ENCODE assay signal across 17 cellular contexts in the genomic region with DNA sequence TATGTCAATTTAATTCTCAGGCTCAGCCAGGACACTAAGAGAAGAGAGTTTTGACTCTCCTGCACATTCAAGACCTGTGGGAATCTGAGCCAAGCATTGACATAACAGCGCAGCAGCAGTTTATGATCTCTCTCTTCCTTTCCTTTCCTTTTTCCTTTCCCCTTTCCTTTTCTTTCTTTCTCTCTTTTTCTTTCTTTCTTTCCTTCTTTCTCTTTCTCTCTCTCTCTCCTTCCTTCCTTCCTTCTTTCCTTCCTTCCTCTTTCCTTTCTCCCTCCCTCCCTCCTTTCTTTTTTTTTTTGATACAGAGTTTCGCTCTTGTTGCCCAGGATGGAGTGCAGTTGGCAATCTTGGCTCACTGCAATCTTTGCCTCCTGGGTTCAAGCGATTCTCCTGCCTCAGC. TPM values are rescaled to one million over a fixed set of nuclear protein-coding genes. Genes with fewer than 3 reads are reported as not detected.
DNase-seq lines count a peak whose midpoint lies in the region; ATAC-seq and TF ChIP-seq lines count a peak whose summit lies in the region.
"Had no signal": no experiment of that assay in that cellular context is flagged by ENCODE, and none has a peak within 500 bp of the region (broad histone marks: within the 10 kb centered on the region; RNA-seq: fewer than 3 reads in every experiment).

No MANE protein-coding gene starts in this region.

- no peak overlapping the region for H3K18ac ChIP-seq in H9 (ENCODE audit: insufficient read length, low read depth, low read length)

- no peak overlapping the region for H3K4ac ChIP-seq in H9 (ENCODE audit: low read depth, low read length)

- H3K4me1 ChIP-seq in Caco-2 = peaks cover 27% of the 10 kb centered on the region
- H3K4me1 ChIP-seq in RWPE2 (ENCODE audit: insufficient read depth, poor library complexity, severe bottlenecking) = peaks cover 34% of the 10 kb centered on the region
- H3K4me1 ChIP-seq in esophagus (ENCODE audit: control insufficient read depth in 2 of 2, insufficient read depth in 2 of 2, low read length in 1 of 2) = no peaks in the 10 kb centered on the region
- no peaks in the 10 kb centered on the region for H3K4me1 ChIP-seq in H9 (ENCODE audit: insufficient read depth, low read length)

- H3K27ac ChIP-seq in RWPE2 (ENCODE audit: poor library complexity, severe bottlenecking) (peak overlapping the region; percentile 94), esophagus (ENCODE audit: low read depth in 2 of 2, low read length in 1 of 2) (peak overlapping the region; percentile 30 to 80), WERI-Rb-1 (no peak overlapping the region), H9 (ENCODE audit: insufficient read length, low read depth, low read length) (no peak overlapping the region)

- H3K4me3 Mint-ChIP-seq in Caco-2 (ENCODE audit: unreplicated experiment) (peak overlapping the region; percentile 38), osteocyte (ENCODE audit: unreplicated experiment) (no peak overlapping the region), H9 (no peak overlapping the region)
- H3K4me3 Mint-ChIP-seq: activated CD8-positive, alpha-beta memory T cell treated with anti-CD3 and anti-CD28 coated beads, Interleukin-2, amount 10 ng/mL, durations not matched to agents 7 days and 5 days; activated naive CD4-positive, alpha-beta T cell treated with anti-CD3 and anti-CD28 coated beads, Interleukin-2, amount 10 ng/mL, durations not matched to agents 7 days and 5 days; T-cell had no signal

- BruUV-seq in Caco-2 (replicated peaks; lab: Mats Ljungman, UMichigan) = TSS peak; percentile 57

- TF ChIP-seq CTCF in Caco-2 (IDR thresholded peaks at IDR 0.05; ENCODE audit: insufficient read depth in 1 of 2, low read depth in 1 of 2, low read length in 1 of 2, severe bottlenecking in 1 of 2, unreplicated experiment in 1 of 2) (no peak), RWPE2 (IDR thresholded peaks at IDR 0.05; ENCODE audit: poor library complexity, severe bottlenecking) (no peak), osteocyte (IDR thresholded peaks at IDR 0.05) (no peak), WERI-Rb-1 (IDR thresholded peaks at IDR 0.05; ENCODE audit: low read depth, low read length) (no peak), H9 (conservative IDR thresholded peaks at IDR 0.05) (no peak)

- peaks cover 22% of the 10 kb centered on the region for H3K36me3 Mint-ChIP-seq in Caco-2 (ENCODE audit: insufficient read depth, unreplicated experiment)
- H3K36me3 Mint-ChIP-seq in osteocyte (ENCODE audit: unreplicated experiment) = no peaks in the 10 kb centered on the region
- no peaks in the 10 kb centered on the region for H3K36me3 Mint-ChIP-seq in H9 (ENCODE audit: insufficient read depth in 1 of 3, low read depth in 3 of 3)
- H3K36me3 Mint-ChIP-seq: activated CD8-positive, alpha-beta memory T cell treated with anti-CD3 and anti-CD28 coated beads, Interleukin-2, amount 10 ng/mL, durations not matched to agents 7 days and 5 days; activated naive CD4-positive, alpha-beta T cell treated with anti-CD3 and anti-CD28 coated beads, Interleukin-2, amount 10 ng/mL, durations not matched to agents 7 days and 5 days; T-cell had no signal

- no peak overlapping the region for H3K23ac ChIP-seq in H9 (ENCODE audit: insufficient read length, low read depth, low read length)

- POLR2A ChIA-PET in Caco-2 (lab: Charles Lee) = interaction anchor here (0.9 kb wide), 1 partner anchor 21 kb away, joined by 8 read pairs; a partner anchor contains a TSS

- ATAC-seq in RWPE2 (ENCODE audit: low read depth) = no peak; the same call in 2 of the 3 replicates
- ATAC-seq in HG03457 (IDR thresholded peaks at IDR 0.05; ENCODE audit: unreplicated experiment) = no peak
- ATAC-seq in HG03097 (IDR thresholded peaks at IDR 0.05; ENCODE audit: low FRiP score, unreplicated experiment) = no peak
- ATAC-seq: activated CD8-positive, alpha-beta memory T cell treated with anti-CD3 and anti-CD28 coated beads, Interleukin-2, amount 10 ng/mL, durations not matched to agents 7 days and 5 days; T-cell had no signal

- H3K9me3 Mint-ChIP-seq in Caco-2 (ENCODE audit: unreplicated experiment) (no peaks in the 10 kb centered on the region), osteocyte (ENCODE audit: unreplicated experiment) (no peaks in the 10 kb centered on the region), H9 (no peaks in the 10 kb centered on the region)
- H3K9me3 Mint-ChIP-seq: activated naive CD4-positive, alpha-beta T cell treated with anti-CD3 and anti-CD28 coated beads, Interleukin-2, amount 10 ng/mL, durations not matched to agents 7 days and 5 days; T-cell had no signal

- no peaks in the 10 kb centered on the region for H3K9me3 ChIP-seq in Caco-2
- H3K9me3 ChIP-seq in RWPE2 (ENCODE audit: severe bottlenecking) = no peaks in the 10 kb centered on the region
- H3K9me3 ChIP-seq in esophagus (ENCODE audit: control insufficient read depth in 2 of 2, insufficient read depth in 1 of 2, low read depth in 1 of 2, low read length in 1 of 2) = no peaks in the 10 kb centered on the region
- no peaks in the 10 kb centered on the region for H3K9me3 ChIP-seq in WERI-Rb-1 (ENCODE audit: severe bottlenecking)
- no peaks in the 10 kb centered on the region for H3K9me3 ChIP-seq in H9 (ENCODE audit: control insufficient read depth, low read depth, low read length)

- no peak overlapping the region for H2BK15ac ChIP-seq in H9 (ENCODE audit: low read depth, low read length)

- H3K27ac Mint-ChIP-seq in Caco-2 (ENCODE audit: unreplicated experiment) (peak overlapping the region; percentile 90), osteocyte (ENCODE audit: unreplicated experiment) (peak overlapping the region; percentile 77), H9 (no peak overlapping the region)
- H3K27ac Mint-ChIP-seq: activated CD8-positive, alpha-beta memory T cell treated with anti-CD3 and anti-CD28 coated beads, Interleukin-2, amount 10 ng/mL, durations not matched to agents 7 days and 5 days; activated naive CD4-positive, alpha-beta T cell treated with anti-CD3 and anti-CD28 coated beads, Interleukin-2, amount 10 ng/mL, durations not matched to agents 7 days and 5 days; T-cell had no signal

- DNase-seq in Caco-2 (no peak), RWPE2 (ENCODE audit: low spot score) (no peak), osteocyte (ENCODE audit: extremely low spot score, unreplicated experiment) (no peak), WERI-Rb-1 (no peak), H9 (no peak)
- DNase-seq: activated CD8-positive, alpha-beta memory T cell treated with anti-CD3 and anti-CD28 coated beads, Interleukin-2, amount 10 ng/mL, durations not matched to agents 7 days and 5 days; activated naive CD4-positive, alpha-beta T cell treated with anti-CD3 and anti-CD28 coated beads, Interleukin-2, amount 10 ng/mL, durations not matched to agents 7 days and 5 days; central memory CD4-positive, alpha-beta T cell; COR-L47; GF-D8; head of caudate nucleus; NCI-H1092 treated with DMSO at 0.1 percent for 48 hours; stimulated activated naive CD4-positive, alpha-beta T cell treated with Interleukin-2 at 50 U/mL for 16 hours; T-cell had no signal

- no peak overlapping the region for H3K9ac ChIP-seq in H9 (ENCODE audit: extremely low read depth, insufficient read length, low read length)

- no peak overlapping the region for H4K8ac ChIP-seq in H9 (replicated peaks; ENCODE audit: insufficient read length, low read depth, low read length)

- H2BK120ac ChIP-seq in H9 (ENCODE audit: low read depth, low read length, poor library complexity, severe bottlenecking) = no peak overlapping the region

- H3K4me2 ChIP-seq in H9 (ENCODE audit: insufficient read depth, insufficient read length, low read length) = no peak overlapping the region

- H3K79me2 ChIP-seq in H9 (ENCODE audit: insufficient read depth, low read length) = no peaks in the 10 kb centered on the region

- no peaks in the 10 kb centered on the region for H3K79me1 ChIP-seq in H9 (ENCODE audit: insufficient read depth, low read depth, low read length, poor library complexity, severe bottlenecking)

- no peak overlapping the region for H2AFZ ChIP-seq in H9 (ENCODE audit: low read length)

- H4K91ac ChIP-seq in H9 (ENCODE audit: insufficient read length, low read depth, low read length) = no peak overlapping the region

- no peak overlapping the region for H4K5ac ChIP-seq in H9 (ENCODE audit: insufficient read length, low read depth, low read length)

- WGBS in esophagus, 2 donors = 64 to 74% methylated on average over 3 of the region's 3 CpGs
- WGBS in H9 (ENCODE audit: extremely low coverage, insufficient read length, low lambda C conversion rate) = no CpG with 5 or more reads among the region's 3 CpGs

- no peak overlapping the region for H2AK5ac ChIP-seq in H9 (ENCODE audit: insufficient read length, low read length)

- intact Hi-C loops in Caco-2 (cut with micrococcal nuclease; ENCODE audit: unreplicated experiment) = no loop called here

- H4K20me1 ChIP-seq in H9 (ENCODE audit: control insufficient read depth, insufficient read depth, insufficient read length) = no peaks in the 10 kb centered on the region

- CTCF ChIA-PET in Caco-2 (lab: Charles Lee) = no interaction called here

- H3K36me3 ChIP-seq in Caco-2 (ENCODE audit: control insufficient read depth, insufficient read depth, low read length) = no peaks in the 10 kb centered on the region
- no peaks in the 10 kb centered on the region for H3K36me3 ChIP-seq in RWPE2 (ENCODE audit: low read depth)
- no peaks in the 10 kb centered on the region for H3K36me3 ChIP-seq in esophagus (ENCODE audit: control insufficient read depth in 2 of 2, insufficient read depth in 2 of 2, low read length in 1 of 2)
- H3K36me3 ChIP-seq in WERI-Rb-1 = no peaks in the 10 kb centered on the region

- H2BK5ac ChIP-seq in H9 (ENCODE audit: insufficient read length, low read length) = no peak overlapping the region

- peaks cover 28% of the 10 kb centered on the region for H3K4me1 Mint-ChIP-seq in Caco-2 (ENCODE audit: low read depth, unreplicated experiment)
- peaks cover 37% of the 10 kb centered on the region for H3K4me1 Mint-ChIP-seq in osteocyte (ENCODE audit: unreplicated experiment)
- H3K4me1 Mint-ChIP-seq in H9 = peaks cover 8 to 9% of the 10 kb centered on the region in 2 experiments
- H3K4me1 Mint-ChIP-seq: activated CD8-positive, alpha-beta memory T cell treated with anti-CD3 and anti-CD28 coated beads, Interleukin-2, amount 10 ng/mL, durations not matched to agents 7 days and 5 days had no signal

- no peak overlapping the region for H2BK12ac ChIP-seq in H9 (ENCODE audit: insufficient read length, low read depth, low read length)

- H3K27me3 Mint-ChIP-seq in Caco-2 (ENCODE audit: insufficient read depth, unreplicated experiment) = no peaks in the 10 kb centered on the region
- H3K27me3 Mint-ChIP-seq in osteocyte (ENCODE audit: unreplicated experiment) = no peaks in the 10 kb centered on the region
- H3K27me3 Mint-ChIP-seq in H9 (ENCODE audit: low read depth) = no peaks in the 10 kb centered on the region
- H3K27me3 Mint-ChIP-seq: activated CD8-positive, alpha-beta memory T cell treated with anti-CD3 and anti-CD28 coated beads, Interleukin-2, amount 10 ng/mL, durations not matched to agents 7 days and 5 days; activated naive CD4-positive, alpha-beta T cell treated with anti-CD3 and anti-CD28 coated beads, Interleukin-2, amount 10 ng/mL, durations not matched to agents 7 days and 5 days had no signal

- H3K56ac ChIP-seq in H9 (ENCODE audit: insufficient read length, low read depth, low read length) = no peak overlapping the region

- H3K27me3 ChIP-seq in Caco-2 (replicated peaks; ENCODE audit: control insufficient read depth, insufficient read depth, low read length) = no peaks in the 10 kb centered on the region
- H3K27me3 ChIP-seq in RWPE2 (ENCODE audit: insufficient read depth, poor library complexity, severe bottlenecking) = no peaks in the 10 kb centered on the region
- H3K27me3 ChIP-seq in esophagus (ENCODE audit: control insufficient read depth in 1 of 2, insufficient read depth in 2 of 2, low read length in 2 of 2) = no peaks in the 10 kb centered on the region
- H3K27me3 ChIP-seq in WERI-Rb-1 (ENCODE audit: insufficient read depth, low read depth, severe bottlenecking) = peaks cover 9% of the 10 kb centered on the region
- H3K27me3 ChIP-seq in H9 (ENCODE audit: insufficient read depth, low read length) = no peaks in the 10 kb centered on the region

- H3K14ac ChIP-seq in H9 (ENCODE audit: insufficient read depth, low read length) = no peak overlapping the region

- H3K4me3 ChIP-seq in Caco-2 (ENCODE audit: low read depth, low read length) = no peak overlapping the region
- no peak overlapping the region for H3K4me3 ChIP-seq in RWPE2 (ENCODE audit: severe bottlenecking)
- H3K4me3 ChIP-seq in esophagus (ENCODE audit: low read depth in 1 of 2, low read length in 2 of 2) = no peak overlapping the region
- H3K4me3 ChIP-seq in WERI-Rb-1 (ENCODE audit: low read depth, low read length) = no peak overlapping the region

- H2BK20ac ChIP-seq in H9 (ENCODE audit: low read depth, low read length, poor library complexity, severe bottlenecking) = no peak overlapping the region

- H3K23me2 ChIP-seq in H9 (ENCODE audit: insufficient read length, low read depth, low read length, poor library complexity, severe bottlenecking) = no peaks in the 10 kb centered on the region

- H3T11ph ChIP-seq in H9 (ENCODE audit: low read length) = no peak overlapping the region

RNA-seq across cellular contexts. Expression of a gene that starts 21.6 kb away (rescaled TPM):
- total RNA-seq in Caco-2 (2022) (151 and 155 TPM in 2 replicates), osteocyte (216 and 234 TPM in 2 replicates), H9 (2021) (55.2 and 62.2 TPM in 2 replicates)
- polyA plus RNA-seq in esophagus = 100 to 1,000 TPM; 250 to 644 TPM

Comparison
In these comparisons a context has a peak if more than half of its experiments do, and no peak if none do; other contexts are left out.
1. H3K27ac Mint-ChIP-seq: peak in Caco-2 (single experiment) and osteocyte (single experiment); none in H9 (0 of 3).
2. H3K27ac ChIP-seq: peak in RWPE2 (single experiment) and esophagus (2 of 2); none in WERI-Rb-1 (single experiment) and H9 (single experiment).